18 cellular contexts compared by ENCODE assay signal in genomic region chr5:59178071-59178470, GRCh38.
A peak's percentile ranks its signal among the peaks of the same experiment; 100 is the strongest.
DNase-seq lines count a peak whose midpoint lies in the region; ATAC-seq and TF ChIP-seq lines count a peak whose summit lies in the region.
"Had no signal": no experiment of that assay in that cellular context is flagged by ENCODE, and none has a peak within 500 bp of the region (broad histone marks: within the 10 kb centered on the region; RNA-seq: fewer than 3 reads in every experiment).

No MANE protein-coding gene starts in this region.

- H3K27ac ChIP-seq in KMS-11: peak overlapping the region; percentile 74
- H3K27ac ChIP-seq in psoas muscle: peak overlapping the region; percentile 53
- H3K27ac ChIP-seq: gastroesophageal sphincter, HL-60, SJSA1, upper lobe of right lung had no signal

- intact Hi-C loops in psoas muscle (cut with DNase I): loop anchor here (5.0 to 10.0 kb wide), 4 partner anchors 53 to 291 kb away; no protein-coding TSS in a partner anchor

- no peak for DNase-seq in activated naive CD4-positive, alpha-beta T cell treated with anti-CD3 and anti-CD28 coated beads, Interleukin-2, amount 50 U/mL, for 72 hours (ENCODE audit: low spot score in 2 of 2)
- no peak for DNase-seq in activated naive CD4-positive, alpha-beta T cell treated with Interleukin-2 at 50 U/mL for 16 hours
- DNase-seq in psoas muscle (no peak), NCI-H2029 (lab: John Stamatoyannopoulos, UW) (no peak)
- no peak for DNase-seq in effector CD4-positive, alpha-beta T cell
- DNase-seq: ACHN; activated gamma-delta T cell; CD4-positive, alpha-beta memory T cell; left ventricle myocardium superior; NCI-H1694; stimulated activated naive CD4-positive, alpha-beta T cell; upper lobe of right lung had no signal

- H2AFZ ChIP-seq in KMS-11 (ENCODE audit: low read depth): peak overlapping the region; percentile 31

- H4K20me1 ChIP-seq in KMS-11 (ENCODE audit: insufficient read depth): no peaks in the 10 kb centered on the region

- peak overlapping the region; percentile 69 for H3K4me2 ChIP-seq in KMS-11

- no peak for TF ChIP-seq CTCF in KMS-11 (conservative IDR thresholded peaks at IDR 0.05; ENCODE audit: low read depth, low read length)
- TF ChIP-seq CTCF in psoas muscle (IDR thresholded peaks at IDR 0.05): no peak

- H3K9ac ChIP-seq in KMS-11: peak overlapping the region; percentile 22; the same call in 1 of the 2 replicates

- H3K4me1 ChIP-seq in KMS-11 (ENCODE audit: low read depth, poor library complexity, severe bottlenecking) (peaks cover 78% of the 10 kb centered on the region), psoas muscle (peaks cover 24% of the 10 kb centered on the region)
- H3K4me1 ChIP-seq: gastroesophageal sphincter, SJSA1, upper lobe of right lung had no signal

- H3K27ac Mint-ChIP-seq in activated naive CD4-positive, alpha-beta T cell treated with anti-CD3 and anti-CD28 coated beads, Interleukin-2, amount 50 U/mL, for 72 hours: peak overlapping the region; percentile 10 to 76
- H3K27ac Mint-ChIP-seq: CD4-positive, alpha-beta memory T cell had no signal

- 66 to 72% (median 71%) methylated on average over 2 of the region's 2 CpGs for whole genome bisulfite sequencing in psoas muscle, 3 donors

- no peaks in the 10 kb centered on the region for H3K27me3 ChIP-seq in KMS-11 (ENCODE audit: insufficient read depth, low read depth)
- no peaks in the 10 kb centered on the region for H3K27me3 ChIP-seq in psoas muscle (ENCODE audit: insufficient read depth in 3 of 3, low read length in 2 of 3)
- H3K27me3 ChIP-seq: gastroesophageal sphincter, SJSA1, upper lobe of right lung had no signal

- H3K36me3 ChIP-seq in KMS-11 (ENCODE audit: insufficient read depth) (no peaks in the 10 kb centered on the region), psoas muscle (ENCODE audit: insufficient read depth in 1 of 2, low read depth in 1 of 2) (peaks cover 2 to 30% of the 10 kb centered on the region in 2 donors)
- H3K36me3 ChIP-seq: SJSA1, upper lobe of right lung had no signal

- no peaks in the 10 kb centered on the region for H3K36me3 Mint-ChIP-seq in activated naive CD4-positive, alpha-beta T cell treated with anti-CD3 and anti-CD28 coated beads, Interleukin-2, amount 50 U/mL, for 72 hours
- H3K36me3 Mint-ChIP-seq: CD4-positive, alpha-beta memory T cell had no signal

- no peaks in the 10 kb centered on the region for H3K9me3 Mint-ChIP-seq in activated naive CD4-positive, alpha-beta T cell treated with anti-CD3 and anti-CD28 coated beads, Interleukin-2, amount 50 U/mL, for 72 hours
- H3K9me3 Mint-ChIP-seq: CD4-positive, alpha-beta memory T cell had no signal

- no peaks in the 10 kb centered on the region for H3K9me3 ChIP-seq in psoas muscle
- H3K9me3 ChIP-seq: gastroesophageal sphincter, SJSA1, upper lobe of right lung had no signal

- no peaks in the 10 kb centered on the region for H3K79me2 ChIP-seq in KMS-11 (ENCODE audit: insufficient read depth, low read depth)

- H3K4me3 ChIP-seq in KMS-11 (IDR thresholded peaks at IDR 0.05; ENCODE audit: insufficient read depth, low read depth, low read length) (no peak overlapping the region), psoas muscle (no peak overlapping the region)
- H3K4me3 ChIP-seq: gastroesophageal sphincter, SJSA1, upper lobe of right lung had no signal

- no peak for ATAC-seq in activated naive CD4-positive, alpha-beta T cell treated with anti-CD3 and anti-CD28 coated beads, Interleukin-2, amount 50 U/mL, for 72 hours
- ATAC-seq in GM21723 (IDR thresholded peaks at IDR 0.05; ENCODE audit: unreplicated experiment): peak; percentile 44
- ATAC-seq in psoas muscle: peak in 1 of 4 donors; percentile 2
- ATAC-seq in GM18520 (IDR thresholded peaks at IDR 0.05; ENCODE audit: unreplicated experiment): no peak
- ATAC-seq: gastroesophageal sphincter, left ventricle myocardium superior, upper lobe of right lung had no signal
